Comparison of ENCODE assay signal across 28 cellular contexts in genomic region chr6:158575550-158575949, GRCh38. TPM values are rescaled to one million over a fixed set of nuclear protein-coding genes. Genes with fewer than 3 reads are reported as not detected.
DNase-seq lines count a peak whose midpoint lies in the region; ATAC-seq lines count a peak whose summit lies in the region.
"Had no signal": no experiment of that assay in that cellular context is flagged by ENCODE, and none has a peak within 500 bp of the region (broad histone marks: within the 10 kb centered on the region; RNA-seq: fewer than 3 reads in every experiment).

No MANE protein-coding gene starts in this region.

- no peak for ATAC-seq in activated T-helper 17 cell treated with anti-CD3 and anti-CD28 coated beads, Interleukin-2, amount 50 U/mL, for 72 hours (replicated peaks)
- ATAC-seq in HG03025 (IDR thresholded peaks at IDR 0.05; ENCODE audit: low FRiP score, unreplicated experiment) (no peak), left colon (no peak)
- no peak for ATAC-seq in activated naive CD4-positive, alpha-beta T cell treated with anti-CD3 and anti-CD28 coated beads, Interleukin-2, amount 50 U/mL, for 72 hours
- ATAC-seq: activated CD8-positive, alpha-beta T cell treated with anti-CD3 and anti-CD28 coated beads for 36 hours; foreskin keratinocyte; stimulated activated naive CD8-positive, alpha-beta T cell treated with anti-CD3 and anti-CD28 coated beads, Interleukin-15, Interleukin-2, amounts not matched to agents 100 U/mL and 50 U/mL, for 24 hours had no signal

- no peaks in the 10 kb centered on the region for H3K27me3 Mint-ChIP-seq in activated T-helper 17 cell treated with anti-CD3 and anti-CD28 coated beads, Interleukin-2, amount 50 U/mL, for 72 hours
- H3K27me3 Mint-ChIP-seq: activated CD8-positive, alpha-beta T cell treated with anti-CD3 and anti-CD28 coated beads for 36 hours; B cell; CD8-positive, alpha-beta memory T cell had no signal

- peak overlapping the region; percentile 96 for H3K27ac Mint-ChIP-seq in activated T-helper 17 cell treated with anti-CD3 and anti-CD28 coated beads, Interleukin-2, amount 50 U/mL, for 72 hours
- H3K27ac Mint-ChIP-seq in activated naive CD4-positive, alpha-beta T cell treated with anti-CD3 and anti-CD28 coated beads, Interleukin-2, amount 50 U/mL, for 72 hours, result no peak overlapping the region
- H3K27ac Mint-ChIP-seq: activated CD8-positive, alpha-beta T cell treated with anti-CD3 and anti-CD28 coated beads for 36 hours; B cell had no signal

- peaks cover 30% of the 10 kb centered on the region for H3K4me1 Mint-ChIP-seq in activated T-helper 17 cell treated with anti-CD3 and anti-CD28 coated beads, Interleukin-2, amount 50 U/mL, for 72 hours

- H3K4me3 Mint-ChIP-seq in activated T-helper 17 cell treated with anti-CD3 and anti-CD28 coated beads, Interleukin-2, amount 50 U/mL, for 72 hours, result no peak overlapping the region
- H3K4me3 Mint-ChIP-seq: activated CD8-positive, alpha-beta T cell treated with anti-CD3 and anti-CD28 coated beads for 36 hours; B cell; nephron had no signal

- intact Hi-C loops in posterior vena cava (cut with DNase I) (loop anchor here in 1 of 2 donors (10.0 kb wide), 1 partner anchor 941 kb away; no protein-coding TSS in a partner anchor), left colon (cut with DNase I, micrococcal nuclease) (no loop called here)

- H3K9me3 Mint-ChIP-seq in activated T-helper 17 cell treated with anti-CD3 and anti-CD28 coated beads, Interleukin-2, amount 50 U/mL, for 72 hours, result no peaks in the 10 kb centered on the region
- no peaks in the 10 kb centered on the region for H3K9me3 Mint-ChIP-seq in activated naive CD4-positive, alpha-beta T cell treated with anti-CD3 and anti-CD28 coated beads, Interleukin-2, amount 50 U/mL, for 72 hours
- H3K9me3 Mint-ChIP-seq: activated CD8-positive, alpha-beta T cell treated with anti-CD3 and anti-CD28 coated beads for 36 hours; CD8-positive, alpha-beta memory T cell had no signal

- peaks cover 88% of the 10 kb centered on the region for H3K36me3 Mint-ChIP-seq in activated T-helper 17 cell treated with anti-CD3 and anti-CD28 coated beads, Interleukin-2, amount 50 U/mL, for 72 hours (ENCODE audit: low read depth)
- peaks cover 9 to 20% of the 10 kb centered on the region in 2 donors for H3K36me3 Mint-ChIP-seq in activated naive CD4-positive, alpha-beta T cell treated with anti-CD3 and anti-CD28 coated beads, Interleukin-2, amount 50 U/mL, for 72 hours

- peak; percentile 52 for DNase-seq in EH (ENCODE audit: low read depth)
- DNase-seq in fibroblast of peridontal ligament (ENCODE audit: extremely low read depth), result peak; percentile 26
- DNase-seq in posterior vena cava (ENCODE audit: low spot score), result peak; percentile 8
- no peak for DNase-seq in left colon
- DNase-seq in activated naive CD4-positive, alpha-beta T cell treated with anti-CD3 and anti-CD28 coated beads, Interleukin-2, amount 50 U/mL, for 72 hours (ENCODE audit: low spot score in 2 of 2), result no peak
- DNase-seq: activated CD4-positive, alpha-beta T cell treated with anti-CD3 and anti-CD28 coated beads for 1 hour; activated CD8-positive, alpha-beta T cell treated with anti-CD3 and anti-CD28 coated beads for 36 hours; activated naive CD4-positive, alpha-beta T cell treated with anti-CD3 and anti-CD28 coated beads, Interleukin-2, amount 50 U/mL, for 16 hours; CD8-positive, alpha-beta memory T cell; colonic mucosa; effector memory CD4-positive, alpha-beta T cell; foreskin keratinocyte; H7; head of caudate nucleus; KG1; MG63; NCI-H1105 treated with DMSO at 0.1 percent for 48 hours; NCI-H187 treated with DMSO at 0.1 percent for 48 hours; NCI-H524; OCI-M1; retina; stimulated activated CD4-positive, alpha-beta T cell treated with anti-CD3 and anti-CD28 coated beads, Interleukin-1b, Interleukin-23, amount 100 ng/mL, for 48 hours; stimulated activated naive CD8-positive, alpha-beta T cell treated with anti-CD3 and anti-CD28 coated beads, Interleukin-15, Interleukin-2, amounts not matched to agents 100 U/mL and 50 U/mL, for 24 hours; T-helper 2 cell had no signal

RNA-seq across cellular contexts. Expression of gene TMEM181, which starts 15.7 kb away (rescaled TPM):
- 10 to 100 TPM; 11.8 to 16.4 TPM for total RNA-seq in activated T-helper 17 cell treated with anti-CD3 and anti-CD28 coated beads, Interleukin-2, amount 50 U/mL, for 72 hours
- total RNA-seq in posterior vena cava (10 to 100 TPM; 24.1 to 30.4 TPM), left colon (10 to 100 TPM; 41.2 to 46.7 TPM)
- 10 to 100 TPM; 11.9 to 12.3 TPM for total RNA-seq in activated naive CD4-positive, alpha-beta T cell treated with anti-CD3 and anti-CD28 coated beads, Interleukin-2, amount 50 U/mL, for 72 hours

Comparison
In these comparisons a context has a peak if more than half of its experiments do, and no peak if none do; other contexts are left out.
1. DNase-seq: peak in EH (single experiment), fibroblast of peridontal ligament (single experiment) and posterior vena cava (single experiment); none in left colon (0 of 2) and activated naive CD4-positive, alpha-beta T cell treated with anti-CD3 and anti-CD28 coated beads, Interleukin-2, amount 50 U/mL, for 72 hours (0 of 2).